Comparison of ENCODE assay signal across 8 cellular contexts in the genomic region with DNA sequence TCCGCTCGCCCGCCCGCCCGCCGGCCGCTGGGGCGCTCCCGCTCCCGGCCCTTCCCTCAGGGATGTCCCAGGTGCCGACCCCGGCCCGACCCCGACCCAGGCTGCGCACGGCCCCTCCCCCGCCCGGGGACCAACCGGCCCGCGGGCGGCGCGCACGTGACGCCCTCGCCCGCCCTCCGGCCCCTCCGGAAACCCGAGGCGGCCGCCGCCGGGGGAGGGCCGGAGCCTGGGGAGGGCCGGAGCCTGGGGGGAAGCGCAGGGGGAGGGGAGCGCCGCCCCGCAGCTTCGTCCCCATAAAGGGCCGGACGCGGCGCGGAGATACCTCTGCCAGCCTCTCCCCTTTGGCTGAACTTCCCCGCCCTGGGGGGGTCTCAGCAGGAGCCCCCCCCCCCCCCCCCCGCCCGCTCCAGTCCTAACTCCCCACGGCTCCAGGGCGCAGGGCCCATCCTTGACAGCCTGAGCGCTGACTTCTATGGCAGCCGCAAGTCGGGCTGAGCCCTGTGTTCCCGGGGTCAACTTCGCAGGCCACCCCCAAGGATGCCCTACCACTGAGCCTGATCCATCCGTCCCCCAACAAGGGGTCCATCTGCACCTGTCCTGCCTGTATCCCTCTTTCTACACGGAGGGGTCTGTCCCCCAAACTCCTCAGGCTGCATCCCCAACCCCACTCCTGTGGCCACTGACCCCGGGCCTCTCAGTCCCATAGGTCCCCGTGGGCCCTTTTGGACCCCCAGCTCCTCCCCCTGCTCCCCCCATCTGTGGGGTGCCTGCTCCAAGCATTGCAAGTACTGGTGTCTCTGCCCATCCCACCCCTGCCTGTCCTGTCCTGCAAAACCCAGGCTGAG. TPM values are rescaled to one million over a fixed set of nuclear protein-coding genes. Genes with fewer than 3 reads are reported as not detected.
A peak's percentile ranks its signal among the peaks of the same experiment; 100 is the strongest.
DNase-seq lines count a peak whose midpoint lies in the region; ATAC-seq and TF ChIP-seq lines count a peak whose summit lies in the region.

A gene (minus strand): TSS at position 69 of the 845 bp plus-strand sequence. CDS start 174 bp downstream, outside the sequence.

- H3K36me3 Mint-ChIP-seq in CD8-positive, alpha-beta T cell, result no peaks in the 10 kb centered on the region
- H3K36me3 Mint-ChIP-seq in nephron (ENCODE audit: low read depth), result no peaks in the 10 kb centered on the region

- H3K9me3 ChIP-seq in CD8-positive, alpha-beta T cell (ENCODE audit: low read length), result no peaks in the 10 kb centered on the region
- H3K9me3 ChIP-seq in SJSA1 (replicated peaks), result peaks cover 4% of the 10 kb centered on the region

- peaks cover 9% of the 10 kb centered on the region for H3K4me1 Mint-ChIP-seq in CD8-positive, alpha-beta T cell (ENCODE audit: low read depth)
- no peaks in the 10 kb centered on the region for H3K4me1 Mint-ChIP-seq in nephron

- peaks cover 6% of the 10 kb centered on the region for H3K4me1 ChIP-seq in CD8-positive, alpha-beta T cell (ENCODE audit: insufficient read depth, low read length)
- peaks cover 11% of the 10 kb centered on the region for H3K4me1 ChIP-seq in SJSA1 (replicated peaks)

- no peak for ATAC-seq in CD8-positive, alpha-beta T cell
- peak; percentile 54 for ATAC-seq in GM19463 (IDR thresholded peaks at IDR 0.05; ENCODE audit: unreplicated experiment)
- ATAC-seq in GM18498 (IDR thresholded peaks at IDR 0.05; ENCODE audit: unreplicated experiment), result no peak

- no peaks in the 10 kb centered on the region for H3K9me3 Mint-ChIP-seq in CD8-positive, alpha-beta T cell
- no peaks in the 10 kb centered on the region for H3K9me3 Mint-ChIP-seq in nephron

- H3K4me3 ChIP-seq in CD8-positive, alpha-beta T cell (ENCODE audit: low read depth, low read length), result no peak within 1 kb of the TSS
- H3K4me3 ChIP-seq in SJSA1, result peak within 1 kb of the TSS; percentile 35
- peak within 1 kb of the TSS; percentile 53 for H3K4me3 ChIP-seq in epithelial cell of proximal tubule (ENCODE audit: low read depth, low read length)

- peak within 1 kb of the TSS; percentile 51 for H3K4me3 Mint-ChIP-seq in CD8-positive, alpha-beta T cell
- peak within 1 kb of the TSS; percentile 79 to 82 (median 79) for H3K4me3 Mint-ChIP-seq in nephron

- peaks cover 20% of the 10 kb centered on the region for H3K27me3 Mint-ChIP-seq in CD8-positive, alpha-beta T cell (ENCODE audit: low read depth)
- peaks cover 6% of the 10 kb centered on the region for H3K27me3 Mint-ChIP-seq in nephron (ENCODE audit: low read depth)

- H3K27ac Mint-ChIP-seq in CD8-positive, alpha-beta T cell, result no peak within 1 kb of the TSS
- H3K27ac Mint-ChIP-seq in nephron, result no peak within 1 kb of the TSS

- no peak within 1 kb of the TSS for H3K27ac ChIP-seq in CD8-positive, alpha-beta T cell (ENCODE audit: low read depth, low read length)
- H3K27ac ChIP-seq in SJSA1, result no peak within 1 kb of the TSS

- intact Hi-C loops in CD8-positive, alpha-beta T cell (cut with DNase I, micrococcal nuclease), result loop anchor here in 1 of 2 experiments (1.0 kb wide), 1 partner anchor 13 kb away; no protein-coding TSS in a partner anchor

- H3K27me3 ChIP-seq in CD8-positive, alpha-beta T cell (ENCODE audit: insufficient read depth, low read length), result peaks cover 9% of the 10 kb centered on the region
- H3K27me3 ChIP-seq in SJSA1 (replicated peaks), result peaks cover 22% of the 10 kb centered on the region

- TF ChIP-seq CTCF in CD8-positive, alpha-beta T cell (IDR thresholded peaks at IDR 0.05), result no peak
- TF ChIP-seq CTCF in epithelial cell of proximal tubule (conservative IDR thresholded peaks at IDR 0.05; ENCODE audit: low read depth, low read length) (no peak), nephron (IDR thresholded peaks at IDR 0.05; ENCODE audit: unreplicated experiment in 3 of 3) (no peak)

- POLR2A ChIA-PET in CD8-positive, alpha-beta T cell (lab: Charles Lee), result no interaction called here

- no peaks in the 10 kb centered on the region for H3K36me3 ChIP-seq in CD8-positive, alpha-beta T cell (ENCODE audit: insufficient read depth, low read length)
- no peaks in the 10 kb centered on the region for H3K36me3 ChIP-seq in SJSA1

- CTCF ChIA-PET in CD8-positive, alpha-beta T cell (lab: Charles Lee), result interaction anchor here (1.1 to 1.4 kb wide), 3 partner anchors 10 to 71 kb away, joined by 3 to 5 read pairs (median 3); a partner anchor contains a TSS

- no peak for DNase-seq in CD8-positive, alpha-beta T cell
- DNase-seq in SJSA1 (ENCODE audit: low read depth in 1 of 2, low spot score in 2 of 2), result no peak
- DNase-seq in epithelial cell of proximal tubule (ENCODE audit: low read depth), result no peak
- DNase-seq in middle frontal gyrus (ENCODE audit: extremely low spot score, low spot score), result no peak
- no peak for DNase-seq in NCI-H1694 (lab: John Stamatoyannopoulos, UW)

RNA-seq across cellular contexts. Expression of the gene that starts here (rescaled TPM):
- total RNA-seq in CD8-positive, alpha-beta T cell, result 1 to 10 TPM; 1.1 to 1.5 TPM
- 1.9 and 4.8 TPM in 2 replicates for total RNA-seq in SJSA1 (2014; rRNA removed; shearing (Covaris generic))
- 33.9 and 56.0 TPM in 2 replicates for total RNA-seq in epithelial cell of proximal tubule
